ENCODE assay signal across 20 cellular contexts in the genomic region with DNA sequence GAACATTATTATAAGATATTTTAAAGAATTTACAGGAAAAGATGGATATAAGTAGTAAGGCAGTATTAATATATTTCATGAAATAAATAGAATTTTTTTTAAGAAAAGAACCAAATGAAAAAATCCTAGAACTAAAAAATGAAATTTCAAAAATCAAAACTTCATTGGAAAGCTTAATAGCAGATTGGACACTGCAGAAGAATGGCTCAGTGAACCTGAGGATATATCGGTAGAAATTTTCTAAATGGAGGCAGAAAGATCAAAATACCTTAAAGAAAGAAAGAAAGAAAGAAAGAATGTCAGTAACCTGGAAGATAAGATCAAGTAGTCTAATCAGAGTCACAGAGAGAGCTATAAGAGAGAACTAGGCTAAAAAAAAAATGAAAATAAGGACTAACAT.
"Had no signal": no experiment of that assay in that cellular context is flagged by ENCODE, and none has a peak within 500 bp of the region (broad histone marks: within the 10 kb centered on the region; RNA-seq: fewer than 3 reads in every experiment).

No MANE protein-coding gene starts in this region.

- H3K27me3 ChIP-seq: colonic mucosa, esophagus muscularis mucosa, gastroesophageal sphincter, heart left ventricle, hepatocyte, left lung had no signal

- ATAC-seq: gastroesophageal sphincter; heart left ventricle; left cardiac atrium; left lung; left ventricle myocardium superior; lower lobe of right lung; mucosa of descending colon; naive thymus-derived CD8-positive, alpha-beta T cell had no signal

- H3K27ac ChIP-seq: colonic mucosa, esophagus muscularis mucosa, gastroesophageal sphincter, heart left ventricle, hepatocyte, left lung, lower lobe of right lung had no signal

- DNase-seq: colonic mucosa; cortex of kidney; effector memory CD4-positive, alpha-beta T cell; foreskin melanocyte; heart left ventricle; hypothalamus; immature natural killer cell; islet precursor cell; left cardiac atrium; left lung; left ventricle myocardium superior; lower lobe of right lung; mesenchymal stem cell; mucosa of descending colon; naive B cell; naive thymus-derived CD8-positive, alpha-beta T cell had no signal

- H3K4me2 ChIP-seq: hepatocyte had no signal

- H3K4me3 ChIP-seq: colonic mucosa, esophagus muscularis mucosa, gastroesophageal sphincter, heart left ventricle, hepatocyte, left lung, lower lobe of right lung, mucosa of descending colon had no signal

- H2AFZ ChIP-seq: hepatocyte had no signal

- H3K9me3 ChIP-seq: colonic mucosa, lower lobe of right lung had no signal

- H3K79me2 ChIP-seq: hepatocyte had no signal

- FAIRE-seq: endothelial cell of umbilical vein had no signal

- H3K4me1 ChIP-seq: colonic mucosa, esophagus muscularis mucosa, gastroesophageal sphincter, heart left ventricle, left lung, lower lobe of right lung had no signal

- H3K36me3 ChIP-seq: colonic mucosa, esophagus muscularis mucosa, gastroesophageal sphincter, heart left ventricle, left lung, lower lobe of right lung had no signal
